18 cellular contexts compared by ENCODE assay signal in the genomic region with DNA sequence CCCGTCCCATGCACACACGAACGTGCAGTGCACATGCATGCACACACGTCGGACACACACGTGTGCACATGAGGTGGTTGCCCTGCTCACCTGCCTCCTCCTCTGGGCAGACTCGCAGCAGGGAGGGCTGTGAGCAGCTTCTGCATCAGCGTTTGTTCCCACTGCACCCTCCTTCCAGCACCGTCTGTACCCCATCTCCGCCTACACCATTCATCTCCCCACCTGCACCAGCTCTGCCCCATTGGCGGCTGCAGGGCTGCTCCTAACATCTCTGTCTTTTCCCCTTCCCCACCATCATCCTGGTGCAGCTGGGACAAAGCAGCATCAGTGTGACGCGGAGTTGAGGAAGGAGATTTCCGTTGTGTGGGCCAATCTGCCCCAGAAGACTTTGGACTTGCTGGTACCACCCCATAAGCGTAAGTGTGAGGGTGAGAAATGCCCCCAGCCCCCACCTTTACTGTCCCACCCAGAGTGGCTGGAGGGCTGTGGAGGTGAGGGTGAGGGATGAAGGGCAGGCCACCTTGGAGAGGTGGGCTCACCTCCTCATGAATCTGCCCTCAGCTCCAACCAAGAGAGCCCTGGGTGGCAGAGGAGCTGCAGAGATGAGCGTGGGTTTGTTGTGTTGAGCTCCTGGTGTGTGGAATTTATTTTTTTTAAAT.
"Had no signal": no experiment of that assay in that cellular context is flagged by ENCODE, and none has a peak within 500 bp of the region (broad histone marks: within the 10 kb centered on the region; RNA-seq: fewer than 3 reads in every experiment).

No MANE protein-coding gene starts in this region.

- H3K36me3 Mint-ChIP-seq: natural killer cell had no signal

- ATAC-seq: activated CD8-positive, alpha-beta T cell treated with anti-CD3 and anti-CD28 coated beads, Interleukin-2, amount 10 ng/mL, durations not matched to agents 7 days and 5 days; activated T-helper 17 cell treated with anti-CD3 and anti-CD28 coated beads, Interleukin-2, amount 50 U/mL, for 72 hours; natural killer cell; psoas muscle; right lobe of liver had no signal

- DNase-seq: activated B cell treated with CpG ODN at 0.5 μM for 24 hours; activated CD4-positive, alpha-beta T cell treated with anti-CD3 and anti-CD28 coated beads for 48 hours; activated CD8-positive, alpha-beta T cell treated with anti-CD3 and anti-CD28 coated beads, Interleukin-2, amount 10 ng/mL, durations not matched to agents 7 days and 5 days; activated naive CD4-positive, alpha-beta T cell treated with Interleukin-2 at 50 U/mL for 16 hours; dermis blood vessel endothelial cell; erythroblast; kidney glomerular epithelial cell; mesenchymal stem cell; occipital lobe; psoas muscle; right lobe of liver; SW 1271; thyroid gland had no signal

- H3K27ac Mint-ChIP-seq: activated B cell treated with CpG ODN at 0.5 μM for 24 hours; activated CD8-positive, alpha-beta T cell treated with anti-CD3 and anti-CD28 coated beads, Interleukin-2, amount 10 ng/mL, durations not matched to agents 7 days and 5 days; activated T-helper 17 cell treated with anti-CD3 and anti-CD28 coated beads, Interleukin-2, amount 50 U/mL, for 72 hours; natural killer cell had no signal

- H3K4me1 ChIP-seq: ascending aorta, breast epithelium, psoas muscle, right lobe of liver, thyroid gland, vagina had no signal

- H3K4me3 ChIP-seq: ascending aorta, breast epithelium, psoas muscle, right lobe of liver, thyroid gland, vagina had no signal

- H3K9me3 ChIP-seq: ascending aorta, breast epithelium, psoas muscle, right lobe of liver, thyroid gland, vagina had no signal

- H3K36me3 ChIP-seq: ascending aorta, breast epithelium, right lobe of liver, thyroid gland, vagina had no signal

- H3K4me1 Mint-ChIP-seq: activated B cell treated with CpG ODN at 0.5 μM for 24 hours; activated T-helper 17 cell treated with anti-CD3 and anti-CD28 coated beads, Interleukin-2, amount 50 U/mL, for 72 hours; natural killer cell had no signal

- H3K27ac ChIP-seq: ascending aorta, breast epithelium, psoas muscle, right lobe of liver, thyroid gland, vagina had no signal

- H3K4me3 Mint-ChIP-seq: activated B cell treated with CpG ODN at 0.5 μM for 24 hours; activated CD8-positive, alpha-beta T cell treated with anti-CD3 and anti-CD28 coated beads, Interleukin-2, amount 10 ng/mL, durations not matched to agents 7 days and 5 days; activated T-helper 17 cell treated with anti-CD3 and anti-CD28 coated beads, Interleukin-2, amount 50 U/mL, for 72 hours; natural killer cell had no signal

- H3K27me3 ChIP-seq: ascending aorta, right lobe of liver, thyroid gland, vagina had no signal

- H3K9me3 Mint-ChIP-seq: activated B cell treated with CpG ODN at 0.5 μM for 24 hours; activated T-helper 17 cell treated with anti-CD3 and anti-CD28 coated beads, Interleukin-2, amount 50 U/mL, for 72 hours; natural killer cell had no signal
